Comparison of ENCODE assay signal across 27 cellular contexts in the genomic region with DNA sequence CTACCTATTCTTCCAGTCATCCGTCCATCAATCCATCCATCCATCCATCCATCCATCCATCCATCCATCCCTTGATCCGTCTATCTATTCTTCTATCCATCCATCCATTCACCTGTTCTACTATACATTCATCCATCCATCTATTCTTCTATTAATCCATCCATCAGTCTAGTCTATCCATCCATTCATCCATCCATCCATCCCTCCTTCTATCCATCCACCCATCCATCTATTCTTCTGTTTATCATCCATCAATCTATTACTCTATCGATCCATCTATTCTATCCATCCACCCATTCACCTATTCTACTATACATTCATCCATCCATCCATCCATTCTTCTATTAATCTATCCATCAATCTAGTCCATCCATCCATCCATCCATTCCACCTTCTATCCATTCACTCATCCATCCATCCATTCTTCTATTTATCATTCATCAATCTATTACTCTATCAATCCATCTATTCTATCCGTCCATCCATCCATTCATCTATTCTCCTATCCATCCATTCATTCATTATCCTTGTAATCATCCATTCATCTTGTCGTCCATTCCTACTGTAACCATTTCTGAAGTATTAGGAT.
"Had no signal": no experiment of that assay in that cellular context is flagged by ENCODE, and none has a peak within 500 bp of the region (broad histone marks: within the 10 kb centered on the region; RNA-seq: fewer than 3 reads in every experiment).

No MANE protein-coding gene starts in this region.

- H3K27ac ChIP-seq: stomach, suprapubic skin, testis, thoracic aorta, thyroid gland, tibial artery, tibial nerve, transverse colon, upper lobe of left lung, upper lobe of right lung, uterus, vagina had no signal

- FAIRE-seq: urothelium cell line had no signal

- DNase-seq: stimulated activated CD4-positive, alpha-beta T cell treated with anti-CD3 and anti-CD28 coated beads, Interleukin-2, amount 100 ng/mL, for 48 hours; stimulated activated CD4-positive, alpha-beta T cell treated with anti-CD3 and anti-CD28 coated beads, Interleukin-4, amount 100 ng/mL, for 1 hour; stimulated activated CD4-positive, alpha-beta T cell treated with anti-CD3 and anti-CD28 coated beads, Interleukin-4, amount 100 ng/mL, for 24 hours; stimulated activated CD4-positive, alpha-beta T cell treated with anti-CD3 and anti-CD28 coated beads, Interleukin-4, amount 100 ng/mL, for 4 hours; stimulated activated CD8-positive, alpha-beta memory T cell treated with anti-CD3 and anti-CD28 coated beads, Interleukin-4, amount 100 ng/mL, for 48 hours; stimulated activated naive B cell treated with anti-CD40 and anti-IgM and Interleukin-4, amounts not matched to agents 10 μg/mL and 1 μg/mL and 100 μg/mL, for 72 hours; stimulated activated naive CD4-positive, alpha-beta T cell; stimulated activated naive CD4-positive, alpha-beta T cell treated with Interleukin-2 at 50 U/mL for 16 hours; stimulated activated naive CD8-positive, alpha-beta T cell treated with anti-CD3 and anti-CD28 coated beads, Interleukin-15, amount 100 ng/mL, for 72 hours; stimulated activated naive CD8-positive, alpha-beta T cell treated with anti-CD3 and anti-CD28 coated beads, Interleukin-15, Interleukin-2, amounts not matched to agents 100 U/mL and 50 U/mL, for 24 hours; stomach; substantia nigra; testis; thyroid gland; tibial artery; transverse colon; trophoblast cell; upper lobe of left lung; upper lobe of right lung; uterus had no signal

- ATAC-seq: stimulated activated effector memory CD8-positive, alpha-beta T cell treated with anti-CD3 and anti-CD28 coated beads, Interleukin-12 subunit alpha, Interleukin-12 subunit beta, amount 100 ng/mL, for 72 hours; stimulated activated memory B cell treated with anti-CD40 and anti-IgM and Interleukin-4, amounts not matched to agents 10 μg/mL and 1 μg/mL and 100 μg/mL, for 72 hours; stimulated activated naive B cell treated with anti-CD40 and anti-IgM and Interleukin-4, amounts not matched to agents 10 μg/mL and 1 μg/mL and 100 μg/mL, for 72 hours; stimulated activated naive CD8-positive, alpha-beta T cell treated with anti-CD3 and anti-CD28 coated beads, Interleukin-15, amount 100 ng/mL, for 72 hours; stimulated activated naive CD8-positive, alpha-beta T cell treated with anti-CD3 and anti-CD28 coated beads, Interleukin-15, Interleukin-2, amounts not matched to agents 100 U/mL and 50 U/mL, for 24 hours; upper lobe of right lung had no signal

- H3K9me3 ChIP-seq: stomach, suprapubic skin, testis, thoracic aorta, thyroid gland, tibial artery, tibial nerve, transverse colon, upper lobe of left lung, upper lobe of right lung, uterus, vagina had no signal

- H3K27me3 ChIP-seq: stomach, suprapubic skin, testis, thyroid gland, tibial nerve, transverse colon, upper lobe of left lung, upper lobe of right lung, uterus, vagina had no signal

- H3K4me3 ChIP-seq: stomach, suprapubic skin, testis, thoracic aorta, thyroid gland, tibial artery, tibial nerve, transverse colon, upper lobe of left lung, upper lobe of right lung, uterus, vagina had no signal

- H3K4me1 ChIP-seq: suprapubic skin, testis, thyroid gland, transverse colon, upper lobe of left lung, upper lobe of right lung, uterus, vagina had no signal

- H3K36me3 ChIP-seq: stomach, suprapubic skin, thoracic aorta, thyroid gland, tibial artery, tibial nerve, transverse colon, upper lobe of left lung, upper lobe of right lung, uterus, vagina had no signal
